In genomic region chr15:72835289-72835890, GRCh38 we compare ENCODE assay signal across 11 cellular contexts. TPM values are rescaled to one million over a fixed set of nuclear protein-coding genes. Genes with fewer than 3 reads are reported as not detected.
DNase-seq lines count a peak whose midpoint lies in the region; ATAC-seq, FAIRE-seq and TF ChIP-seq lines count a peak whose summit lies in the region.
"Had no signal": no experiment of that assay in that cellular context is flagged by ENCODE, and none has a peak within 500 bp of the region (broad histone marks: within the 10 kb centered on the region; RNA-seq: fewer than 3 reads in every experiment).

No MANE protein-coding gene starts in this region.

- H3K27ac ChIP-seq in A549 (no peak overlapping the region), upper lobe of left lung (no peak overlapping the region)

- peak overlapping the region; percentile 7 for H3K4me3 Mint-ChIP-seq in glutamatergic neuron (ENCODE audit: unreplicated experiment)
- H3K4me3 Mint-ChIP-seq: naive B cell had no signal

- peaks cover 36% of the 10 kb centered on the region for H3K4me1 Mint-ChIP-seq in glutamatergic neuron (ENCODE audit: low read depth, unreplicated experiment)
- H3K4me1 Mint-ChIP-seq: naive B cell had no signal

- H3K4me3 ChIP-seq in A549 = no peak overlapping the region
- no peak overlapping the region for H3K4me3 ChIP-seq in HAP-1
- no peak overlapping the region for H3K4me3 ChIP-seq in upper lobe of left lung

- peak overlapping the region; percentile 92 for H3K27ac Mint-ChIP-seq in glutamatergic neuron (ENCODE audit: unreplicated experiment)
- H3K27ac Mint-ChIP-seq: naive B cell had no signal

- H3K27me3 Mint-ChIP-seq in glutamatergic neuron (ENCODE audit: unreplicated experiment) = peaks cover 2% of the 10 kb centered on the region

- POLR2A ChIA-PET in A549 (lab: Yijun Ruan, JAX) = no interaction called here

- H3K4me1 ChIP-seq in A549 = no peaks in the 10 kb centered on the region
- no peaks in the 10 kb centered on the region for H3K4me1 ChIP-seq in HAP-1
- no peaks in the 10 kb centered on the region for H3K4me1 ChIP-seq in upper lobe of left lung

- no peaks in the 10 kb centered on the region for H3K36me3 ChIP-seq in HAP-1 (replicated peaks)
- H3K36me3 ChIP-seq in upper lobe of left lung = no peaks in the 10 kb centered on the region

- H3K36me3 Mint-ChIP-seq in glutamatergic neuron (ENCODE audit: unreplicated experiment) = no peaks in the 10 kb centered on the region
- H3K36me3 Mint-ChIP-seq: naive B cell had no signal

- DNase-seq in A549 (ENCODE audit: low read depth in 1 of 2, low spot score in 1 of 2) (peak in 1 of 2 experiments; percentile 28), HAP-1 (ENCODE audit: low spot score in 2 of 2) (peak; percentile 26 to 46), OCI-M1 (lab: John Stamatoyannopoulos, UW) (peak; percentile 63), glutamatergic neuron (peak; percentile 42), upper lobe of left lung (no peak), SIG-M5 treated with dmso at 0.1 percent for 504 hours (lab: John Stamatoyannopoulos, UW; ENCODE audit: unreplicated experiment) (no peak), GM20000 (ENCODE audit: low spot score) (no peak)
- no peak for DNase-seq in effector CD4-positive, alpha-beta T cell
- DNase-seq: dermis blood vessel endothelial cell, naive B cell, NCI-H146 had no signal

- CTCF ChIA-PET in A549 (lab: Yijun Ruan, JAX) = interaction anchor here (1.6 kb wide), 1 partner anchor 246 kb away, joined by 6 read pairs; no protein-coding TSS in a partner anchor

- H3K9me3 Mint-ChIP-seq in glutamatergic neuron (ENCODE audit: unreplicated experiment) = peaks cover 2% of the 10 kb centered on the region

- peaks cover 19% of the 10 kb centered on the region for H3K27me3 ChIP-seq in HAP-1 (ENCODE audit: low read depth)
- H3K27me3 ChIP-seq in upper lobe of left lung = no peaks in the 10 kb centered on the region

- TF ChIP-seq RAD21 in A549 (conservative IDR thresholded peaks at IDR 0.05 in 1 of 2, IDR thresholded peaks at IDR 0.05 in 1 of 2) = peak in 1 of 2 experiments; percentile 35; a peak in 1 of 5 replicates

- H3K9me3 ChIP-seq in A549 (no peaks in the 10 kb centered on the region), HAP-1 (no peaks in the 10 kb centered on the region), upper lobe of left lung (no peaks in the 10 kb centered on the region)

- no peak for TF ChIP-seq POLR2A in A549 (IDR thresholded peaks at IDR 0.05; ENCODE audit: low read length)
- TF ChIP-seq POLR2A in upper lobe of left lung (IDR thresholded peaks at IDR 0.05) = no peak

- TF ChIP-seq CTCF in A549 (IDR thresholded peaks at IDR 0.05) = peak; percentile 20; the same call in 1 of the 3 replicates
- peak; percentile 34 for TF ChIP-seq CTCF in glutamatergic neuron (IDR thresholded peaks at IDR 0.05; ENCODE audit: partially characterized antibody, unreplicated experiment)
- TF ChIP-seq CTCF in upper lobe of left lung (IDR thresholded peaks at IDR 0.05) = peak in 1 of 6 experiments; percentile 11
- no peak for TF ChIP-seq CTCF in GM20000 (IDR thresholded peaks at IDR 0.05; ENCODE audit: extremely low read depth, missing control alignments)

- ATAC-seq in A549 (peak in 1 of 2 experiments; percentile 66; a peak in 3 of 6 replicates), upper lobe of left lung (ENCODE audit: low FRiP score in 2 of 2) (no peak)

- TF ChIP-seq EP300 in A549 (IDR thresholded peaks at IDR 0.05) = no peak
- no peak for TF ChIP-seq EP300 in upper lobe of left lung (IDR thresholded peaks at IDR 0.05)

- H3K4me2 ChIP-seq in A549 = no peak overlapping the region

- FAIRE-seq in A549 (lab: Jason Lieb, UNC) = peak; percentile 7

- in situ Hi-C loops in HAP-1 (cut with MboI; ENCODE audit: low sequenced_read_pairs) = no loop called here

TF ChIP-seq in A549, 52 proteins besides CTCF, POLR2A, EP300 and RAD21:
- no peak for TF ChIP-seq CBX2 (IDR thresholded peaks at IDR 0.05; ENCODE audit: borderline replicate concordance, low read depth)
- no peak for TF ChIP-seq HES2 (IDR thresholded peaks at IDR 0.05)
- TF ChIP-seq, protein P1, sequence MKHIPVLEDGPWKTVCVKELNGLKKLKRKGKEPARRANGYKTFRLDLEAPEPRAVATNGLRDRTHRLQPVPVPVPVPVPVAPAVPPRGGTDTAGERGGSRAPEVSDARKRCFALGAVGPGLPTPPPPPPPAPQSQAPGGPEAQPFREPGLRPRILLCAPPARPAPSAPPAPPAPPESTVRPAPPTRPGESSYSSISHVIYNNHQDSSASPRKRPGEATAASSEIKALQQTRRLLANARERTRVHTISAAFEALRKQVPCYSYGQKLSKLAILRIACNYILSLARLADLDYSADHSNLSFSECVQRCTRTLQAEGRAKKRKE (CRISPR knock-in tag; IDR thresholded peaks at IDR 0.05; ENCODE audit: low read depth) = no peak
- no peak for TF ChIP-seq HOXA7 (CRISPR knock-in tag; IDR thresholded peaks at IDR 0.05)
- TF ChIP-seq ZFP36 (IDR thresholded peaks at IDR 0.05; ENCODE audit: borderline replicate concordance, partially characterized antibody) = no peak
- no peak for TF ChIP-seq MAFK (IDR thresholded peaks at IDR 0.05; ENCODE audit: partially characterized antibody)
- TF ChIP-seq TFCP2L1 (CRISPR knock-in tag; IDR thresholded peaks at IDR 0.05) = no peak
- TF ChIP-seq HDAC2 (IDR thresholded peaks at IDR 0.05) = no peak
- TF ChIP-seq FOXS1 (CRISPR knock-in tag; IDR thresholded peaks at IDR 0.05) = no peak
- TF ChIP-seq SREBF2 (IDR thresholded peaks at IDR 0.05) = no peak
- TF ChIP-seq CHD4 (IDR thresholded peaks at IDR 0.05; ENCODE audit: borderline replicate concordance) = no peak

RNA-seq across cellular contexts. Expression of gene ADPGK, which starts 51.8 kb away (rescaled TPM):
- polyA plus RNA-seq in A549 (2011; rRNA removed) (94.6 and 98.3 TPM in 2 replicates), A549 (2017; fragmentation: RNase III; extraction: RNeasy Plus Mini Kit Qiagen cat#74134 plus additional on column Dnase treatment) (56.6 to 62.5 TPM (median 60.3 TPM) in 3 replicates)
- polyA plus RNA-seq in A549 (2012; cell fraction: cytosol; rRNA removed) = 69.9 and 81.4 TPM in 2 replicates
- 157 and 158 TPM in 2 replicates for polyA plus RNA-seq in A549 (2012; cell fraction: nucleus; rRNA removed)
- 56.4 and 61.7 TPM in 2 replicates for polyA minus RNA-seq in A549 (2011; rRNA and poly(A)+ RNA removed)
- total RNA-seq in glutamatergic neuron (ENCODE audit: unreplicated experiment) (33.5 TPM), upper lobe of left lung (100 to 1,000 TPM in 2 of 6 donors, 10 to 100 TPM in 4; 71.5 to 211 (median 98.1) TPM)

Comparison
In these comparisons a context has a peak if more than half of its experiments do, and no peak if none do; other contexts are left out.
1. DNase-seq: peak in HAP-1 (2 of 2), OCI-M1 (single experiment) and glutamatergic neuron (single experiment); none in upper lobe of left lung (0 of 2), SIG-M5 treated with dmso at 0.1 percent for 504 hours (single experiment), effector CD4-positive, alpha-beta T cell (single experiment) and GM20000 (single experiment).